ENCODE assay signal across 8 cellular contexts in genomic region chr4:110970642-110971041, GRCh38.
DNase-seq lines count a peak whose midpoint lies in the region; ATAC-seq and TF ChIP-seq lines count a peak whose summit lies in the region.

No MANE protein-coding gene starts in this region.

- intact Hi-C loops in Calu3 (cut with micrococcal nuclease; ENCODE audit: unreplicated experiment): loop anchor here (5.0 to 10.0 kb wide), 2 partner anchors 338 to 664 kb away; no protein-coding TSS in a partner anchor

- no TSS peak for BruUV-seq in Calu3 (replicated peaks; lab: Mats Ljungman, UMichigan)

- TF ChIP-seq CTCF in Calu3 (IDR thresholded peaks at IDR 0.05; ENCODE audit: unreplicated experiment) (peak; percentile 44), glutamatergic neuron (IDR thresholded peaks at IDR 0.05; ENCODE audit: partially characterized antibody, unreplicated experiment) (peak; percentile 34)

- ATAC-seq in GM18907 (IDR thresholded peaks at IDR 0.05; ENCODE audit: unreplicated experiment) (peak; percentile 84), HG03280 (IDR thresholded peaks at IDR 0.05; ENCODE audit: unreplicated experiment) (peak; percentile 83)
- ATAC-seq in stimulated activated naive B cell treated with anti-CD40 and anti-IgM and Interleukin-4, amounts not matched to agents 10 μg/mL and 1 μg/mL and 100 μg/mL, for 72 hours (replicated peaks): no peak

- H3K27me3 Mint-ChIP-seq in Calu3 (ENCODE audit: unreplicated experiment) (no peaks in the 10 kb centered on the region), glutamatergic neuron (ENCODE audit: unreplicated experiment) (no peaks in the 10 kb centered on the region)
- H3K27me3 Mint-ChIP-seq in stimulated activated naive B cell treated with anti-CD40 and anti-IgM and Interleukin-4, amounts not matched to agents 10 μg/mL and 1 μg/mL and 100 μg/mL, for 72 hours: no peaks in the 10 kb centered on the region

- no peak overlapping the region for H3K4me3 Mint-ChIP-seq in Calu3 (ENCODE audit: low read depth, unreplicated experiment)
- H3K4me3 Mint-ChIP-seq in glutamatergic neuron (ENCODE audit: unreplicated experiment): no peak overlapping the region
- H3K4me3 Mint-ChIP-seq in stimulated activated naive B cell treated with anti-CD40 and anti-IgM and Interleukin-4, amounts not matched to agents 10 μg/mL and 1 μg/mL and 100 μg/mL, for 72 hours: no peak overlapping the region

- H3K4me1 Mint-ChIP-seq in Calu3 (ENCODE audit: low read depth, unreplicated experiment): no peaks in the 10 kb centered on the region
- H3K4me1 Mint-ChIP-seq in glutamatergic neuron (ENCODE audit: low read depth, unreplicated experiment): no peaks in the 10 kb centered on the region
- no peaks in the 10 kb centered on the region for H3K4me1 Mint-ChIP-seq in stimulated activated naive B cell treated with anti-CD40 and anti-IgM and Interleukin-4, amounts not matched to agents 10 μg/mL and 1 μg/mL and 100 μg/mL, for 72 hours

- DNase-seq in Calu3 (peak; percentile 72), RKO (ENCODE audit: low spot score) (peak; percentile 72), glutamatergic neuron (peak; percentile 65)
- DNase-seq in stimulated activated naive B cell treated with anti-CD40 and anti-IgM and Interleukin-4, amounts not matched to agents 10 μg/mL and 1 μg/mL and 100 μg/mL, for 72 hours: no peak
- no peak for DNase-seq in stimulated activated CD4-positive, alpha-beta T cell treated with anti-CD3 and anti-CD28 coated beads, Interleukin-12 subunit alpha, Interleukin-12 subunit beta, amount 100 ng/mL, for 4 hours
- no peak for DNase-seq in stimulated activated CD4-positive, alpha-beta T cell treated with anti-CD3 and anti-CD28 coated beads, Interleukin-4, amount 100 ng/mL, for 1 hour

- H3K9me3 Mint-ChIP-seq in Calu3 (ENCODE audit: low read depth, unreplicated experiment) (no peaks in the 10 kb centered on the region), glutamatergic neuron (ENCODE audit: unreplicated experiment) (no peaks in the 10 kb centered on the region)
- no peaks in the 10 kb centered on the region for H3K9me3 Mint-ChIP-seq in stimulated activated naive B cell treated with anti-CD40 and anti-IgM and Interleukin-4, amounts not matched to agents 10 μg/mL and 1 μg/mL and 100 μg/mL, for 72 hours

- CTCF ChIA-PET in Calu3 (lab: Charles Lee): no interaction called here

- H3K36me3 Mint-ChIP-seq in Calu3 (ENCODE audit: insufficient read depth, unreplicated experiment): no peaks in the 10 kb centered on the region
- no peaks in the 10 kb centered on the region for H3K36me3 Mint-ChIP-seq in glutamatergic neuron (ENCODE audit: unreplicated experiment)
- no peaks in the 10 kb centered on the region for H3K36me3 Mint-ChIP-seq in stimulated activated naive B cell treated with anti-CD40 and anti-IgM and Interleukin-4, amounts not matched to agents 10 μg/mL and 1 μg/mL and 100 μg/mL, for 72 hours

- H3K27ac Mint-ChIP-seq in Calu3 (ENCODE audit: unreplicated experiment) (no peak overlapping the region), glutamatergic neuron (ENCODE audit: unreplicated experiment) (no peak overlapping the region)
- no peak overlapping the region for H3K27ac Mint-ChIP-seq in stimulated activated naive B cell treated with anti-CD40 and anti-IgM and Interleukin-4, amounts not matched to agents 10 μg/mL and 1 μg/mL and 100 μg/mL, for 72 hours

Comparison
In these comparisons a context has a peak if more than half of its experiments do, and no peak if none do; other contexts are left out.
1. DNase-seq: peak in Calu3 (single experiment), RKO (single experiment) and glutamatergic neuron (single experiment); none in stimulated activated naive B cell treated with anti-CD40 and anti-IgM and Interleukin-4, amounts not matched to agents 10 μg/mL and 1 μg/mL and 100 μg/mL, for 72 hours (single experiment), stimulated activated CD4-positive, alpha-beta T cell treated with anti-CD3 and anti-CD28 coated beads, Interleukin-12 subunit alpha, Interleukin-12 subunit beta, amount 100 ng/mL, for 4 hours (single experiment) and stimulated activated CD4-positive, alpha-beta T cell treated with anti-CD3 and anti-CD28 coated beads, Interleukin-4, amount 100 ng/mL, for 1 hour (single experiment).
2. ATAC-seq: peak in GM18907 (single experiment) and HG03280 (single experiment); none in stimulated activated naive B cell treated with anti-CD40 and anti-IgM and Interleukin-4, amounts not matched to agents 10 μg/mL and 1 μg/mL and 100 μg/mL, for 72 hours (0 of 2).